In genomic region chr13:87259479-87260083, GRCh38 we compare ENCODE assay signal across 10 cellular contexts.
DNase-seq lines count a peak whose midpoint lies in the region.
"Had no signal": no experiment of that assay in that cellular context is flagged by ENCODE, and none has a peak within 500 bp of the region (broad histone marks: within the 10 kb centered on the region; RNA-seq: fewer than 3 reads in every experiment).

No MANE protein-coding gene starts in this region.

- DNase-seq in COLO668 (lab: John Stamatoyannopoulos, UW; ENCODE audit: unreplicated experiment) (peak; percentile 21), HuH-7 (ENCODE audit: low spot score) (peak; percentile 1), SK-N-DZ (ENCODE audit: low spot score) (peak; percentile 36), iPS-NIHi7 (ENCODE audit: extremely low spot score) (peak; percentile 22), posterior vena cava (ENCODE audit: low spot score) (no peak)
- DNase-seq in stimulated activated CD4-positive, alpha-beta T cell treated with anti-CD3 and anti-CD28 coated beads, Interleukin-2, amount 100 ng/mL, for 48 hours = no peak
- no peak for DNase-seq in activated naive CD8-positive, alpha-beta T cell treated with anti-CD3 and anti-CD28 coated beads for 36 hours
- no peak for DNase-seq in activated CD4-positive, alpha-beta T cell treated with anti-CD3 and anti-CD28 coated beads, Interleukin-2, amount 50 U/mL, for 4 hours
- DNase-seq: activated T-cell treated with anti-CD3 and anti-CD28 coated beads, Interleukin-2, amount 50 U/mL, for 48 hours; stimulated activated CD4-positive, alpha-beta T cell treated with anti-CD3 and anti-CD28 coated beads, Interleukin-4, amount 100 ng/mL, for 4 hours had no signal

- intact Hi-C loops in posterior vena cava (cut with DNase I) = no loop called here

- H3K36me3 Mint-ChIP-seq in activated naive CD8-positive, alpha-beta T cell treated with anti-CD3 and anti-CD28 coated beads for 36 hours = no peaks in the 10 kb centered on the region

- H3K27ac Mint-ChIP-seq in activated naive CD8-positive, alpha-beta T cell treated with anti-CD3 and anti-CD28 coated beads for 36 hours = no peak overlapping the region

- H3K4me1 Mint-ChIP-seq in activated naive CD8-positive, alpha-beta T cell treated with anti-CD3 and anti-CD28 coated beads for 36 hours = no peaks in the 10 kb centered on the region

- no peak overlapping the region for H3K4me3 Mint-ChIP-seq in activated naive CD8-positive, alpha-beta T cell treated with anti-CD3 and anti-CD28 coated beads for 36 hours

- H3K9me3 Mint-ChIP-seq in activated naive CD8-positive, alpha-beta T cell treated with anti-CD3 and anti-CD28 coated beads for 36 hours = peaks cover 1% of the 10 kb centered on the region

- no peaks in the 10 kb centered on the region for H3K27me3 Mint-ChIP-seq in activated naive CD8-positive, alpha-beta T cell treated with anti-CD3 and anti-CD28 coated beads for 36 hours

Comparison
In these comparisons a context has a peak if more than half of its experiments do, and no peak if none do; other contexts are left out.
1. DNase-seq: peak in COLO668 (single experiment), HuH-7 (single experiment), SK-N-DZ (single experiment) and iPS-NIHi7 (single experiment); none in posterior vena cava (single experiment), stimulated activated CD4-positive, alpha-beta T cell treated with anti-CD3 and anti-CD28 coated beads, Interleukin-2, amount 100 ng/mL, for 48 hours (0 of 2), activated naive CD8-positive, alpha-beta T cell treated with anti-CD3 and anti-CD28 coated beads for 36 hours (single experiment) and activated CD4-positive, alpha-beta T cell treated with anti-CD3 and anti-CD28 coated beads, Interleukin-2, amount 50 U/mL, for 4 hours (0 of 2).